Comparison of ENCODE assay signal across 19 cellular contexts in the genomic region with DNA sequence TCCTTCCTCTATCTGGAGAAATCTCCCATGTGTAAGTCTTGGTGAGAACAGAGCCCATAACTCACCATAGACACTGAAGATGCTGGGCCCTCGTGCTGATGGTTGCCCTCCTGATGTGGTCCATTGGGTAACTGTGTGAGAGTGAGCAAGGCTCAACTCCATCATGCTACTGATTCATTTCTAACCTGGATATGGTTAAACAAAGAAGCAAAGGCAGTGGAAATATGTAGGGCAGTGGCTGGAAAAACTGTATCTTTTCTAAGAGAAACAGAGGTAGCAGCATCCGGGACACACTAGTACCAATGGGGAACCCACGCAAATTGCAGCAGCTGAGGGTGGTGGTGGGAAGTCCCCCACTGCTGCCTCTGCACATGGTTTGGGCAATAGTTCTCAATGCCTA.
DNase-seq lines count a peak whose midpoint lies in the region; ATAC-seq lines count a peak whose summit lies in the region.
"Had no signal": no experiment of that assay in that cellular context is flagged by ENCODE, and none has a peak within 500 bp of the region (broad histone marks: within the 10 kb centered on the region; RNA-seq: fewer than 3 reads in every experiment).

No MANE protein-coding gene starts in this region.

- H3K4me3 Mint-ChIP-seq in activated T-helper 2 cell treated with anti-CD3 and anti-CD28 coated beads, Interferon-gamma antibody, Interleukin-2, Interleukin-4, amounts not matched to agents 10 μg/mL and 5 μg/mL and 100 μg/mL, durations not matched to agents 14 hours and 24 hours and 36 hours (ENCODE audit: low read depth), result no peak overlapping the region
- H3K4me3 Mint-ChIP-seq in stimulated activated naive CD8-positive, alpha-beta T cell treated with anti-CD3 and anti-CD28 coated beads, Interleukin-15, Interleukin-2, amounts not matched to agents 100 ng/mL and 50 ng/mL, for 24 hours, result no peak overlapping the region
- H3K4me3 Mint-ChIP-seq: CD4-positive, alpha-beta T cell; HFFc6 had no signal

- H3K36me3 Mint-ChIP-seq in activated naive CD4-positive, alpha-beta T cell treated with anti-CD3 and anti-CD28 coated beads, Interleukin-2, amount 50 U/mL, for 72 hours, result peaks cover 0 to 8% of the 10 kb centered on the region in 2 donors
- H3K36me3 Mint-ChIP-seq in activated T-helper 2 cell treated with anti-CD3 and anti-CD28 coated beads, Interferon-gamma antibody, Interleukin-2, Interleukin-4, amounts not matched to agents 10 μg/mL and 5 μg/mL and 100 μg/mL, durations not matched to agents 14 hours and 24 hours and 36 hours (ENCODE audit: low read depth), result no peaks in the 10 kb centered on the region
- no peaks in the 10 kb centered on the region for H3K36me3 Mint-ChIP-seq in stimulated activated naive CD8-positive, alpha-beta T cell treated with anti-CD3 and anti-CD28 coated beads, Interleukin-15, Interleukin-2, amounts not matched to agents 100 ng/mL and 50 ng/mL, for 24 hours (ENCODE audit: low read depth)

- no peaks in the 10 kb centered on the region for H3K9me3 Mint-ChIP-seq in activated naive CD4-positive, alpha-beta T cell treated with anti-CD3 and anti-CD28 coated beads, Interleukin-2, amount 50 U/mL, for 72 hours
- H3K9me3 Mint-ChIP-seq in activated T-helper 2 cell treated with anti-CD3 and anti-CD28 coated beads, Interferon-gamma antibody, Interleukin-2, Interleukin-4, amounts not matched to agents 10 μg/mL and 5 μg/mL and 100 μg/mL, durations not matched to agents 14 hours and 24 hours and 36 hours, result no peaks in the 10 kb centered on the region
- peaks cover 7% of the 10 kb centered on the region for H3K9me3 Mint-ChIP-seq in stimulated activated naive CD8-positive, alpha-beta T cell treated with anti-CD3 and anti-CD28 coated beads, Interleukin-15, Interleukin-2, amounts not matched to agents 100 ng/mL and 50 ng/mL, for 24 hours
- H3K9me3 Mint-ChIP-seq: CD4-positive, alpha-beta T cell; HFFc6 had no signal

- DNase-seq in activated naive CD4-positive, alpha-beta T cell treated with anti-CD3 and anti-CD28 coated beads, Interleukin-2, amount 50 U/mL, for 72 hours (ENCODE audit: low spot score in 2 of 2), result peak in 1 of 2 donors; percentile 16
- no peak for DNase-seq in activated naive CD4-positive, alpha-beta T cell treated with anti-CD3 and anti-CD28 coated beads, Interleukin-2, amount 50 U/mL, for 16 hours
- DNase-seq in activated T-helper 2 cell treated with anti-CD3 and anti-CD28 coated beads, Interferon-gamma antibody, Interleukin-2, Interleukin-4, amounts not matched to agents 10 μg/mL and 5 μg/mL and 100 μg/mL, durations not matched to agents 14 hours and 24 hours and 36 hours (ENCODE audit: low spot score), result no peak
- DNase-seq in stimulated activated CD4-positive, alpha-beta T cell treated with anti-CD3 and anti-CD28 coated beads, Interleukin-2, amount 100 ng/mL, for 48 hours, result peak; percentile 25 to 37
- no peak for DNase-seq in DMS53 (lab: John Stamatoyannopoulos, UW)
- DNase-seq in hepatic stellate cell (ENCODE audit: low spot score), result no peak
- DNase-seq in HuH-7 (ENCODE audit: low spot score), result no peak
- DNase-seq: activated CD4-positive, CD25-positive, alpha-beta regulatory T cell; CD4-positive, alpha-beta T cell; DMS153; foreskin fibroblast; GF-D8; HFFc6; hippocampal formation; IMR-90; NCI-H1417 treated with DMSO at 0.1 percent for 48 hours; NCI-H524; upper lobe of left lung had no signal

- H3K4me1 Mint-ChIP-seq in activated T-helper 2 cell treated with anti-CD3 and anti-CD28 coated beads, Interferon-gamma antibody, Interleukin-2, Interleukin-4, amounts not matched to agents 10 μg/mL and 5 μg/mL and 100 μg/mL, durations not matched to agents 14 hours and 24 hours and 36 hours (ENCODE audit: low read depth), result peaks cover 18% of the 10 kb centered on the region
- H3K4me1 Mint-ChIP-seq in stimulated activated naive CD8-positive, alpha-beta T cell treated with anti-CD3 and anti-CD28 coated beads, Interleukin-15, Interleukin-2, amounts not matched to agents 100 ng/mL and 50 ng/mL, for 24 hours (ENCODE audit: low read depth), result peaks cover 27% of the 10 kb centered on the region

- no peak overlapping the region for H3K27ac Mint-ChIP-seq in activated naive CD4-positive, alpha-beta T cell treated with anti-CD3 and anti-CD28 coated beads, Interleukin-2, amount 50 U/mL, for 72 hours
- peak overlapping the region; percentile 46 for H3K27ac Mint-ChIP-seq in activated T-helper 2 cell treated with anti-CD3 and anti-CD28 coated beads, Interferon-gamma antibody, Interleukin-2, Interleukin-4, amounts not matched to agents 10 μg/mL and 5 μg/mL and 100 μg/mL, durations not matched to agents 14 hours and 24 hours and 36 hours
- H3K27ac Mint-ChIP-seq in stimulated activated naive CD8-positive, alpha-beta T cell treated with anti-CD3 and anti-CD28 coated beads, Interleukin-15, Interleukin-2, amounts not matched to agents 100 ng/mL and 50 ng/mL, for 24 hours, result peak overlapping the region; percentile 75
- H3K27ac Mint-ChIP-seq: CD4-positive, alpha-beta T cell; HFFc6 had no signal

- intact Hi-C loops in activated T-helper 2 cell treated with anti-CD3 and anti-CD28 coated beads, Interferon-gamma antibody, Interleukin-2, Interleukin-4, amounts not matched to agents 10 μg/mL and 5 μg/mL and 100 μg/mL, durations not matched to agents 14 hours and 24 hours and 36 hours (cut with micrococcal nuclease), result loop anchor here (2.0 to 10.0 kb wide), 2 partner anchors 60 to 78 kb away; no protein-coding TSS in a partner anchor

- ATAC-seq in activated naive CD4-positive, alpha-beta T cell treated with anti-CD3 and anti-CD28 coated beads, Interleukin-2, amount 50 U/mL, for 72 hours, result peak; percentile 94

- no peaks in the 10 kb centered on the region for H3K27me3 Mint-ChIP-seq in activated T-helper 2 cell treated with anti-CD3 and anti-CD28 coated beads, Interferon-gamma antibody, Interleukin-2, Interleukin-4, amounts not matched to agents 10 μg/mL and 5 μg/mL and 100 μg/mL, durations not matched to agents 14 hours and 24 hours and 36 hours (ENCODE audit: low read depth)
- H3K27me3 Mint-ChIP-seq in stimulated activated naive CD8-positive, alpha-beta T cell treated with anti-CD3 and anti-CD28 coated beads, Interleukin-15, Interleukin-2, amounts not matched to agents 100 ng/mL and 50 ng/mL, for 24 hours, result peaks cover 12% of the 10 kb centered on the region
- H3K27me3 Mint-ChIP-seq: CD4-positive, alpha-beta T cell had no signal

Comparison
In these comparisons a context has a peak if more than half of its experiments do, and no peak if none do; other contexts are left out.
1. DNase-seq: peak in stimulated activated CD4-positive, alpha-beta T cell treated with anti-CD3 and anti-CD28 coated beads, Interleukin-2, amount 100 ng/mL, for 48 hours (2 of 2); none in activated naive CD4-positive, alpha-beta T cell treated with anti-CD3 and anti-CD28 coated beads, Interleukin-2, amount 50 U/mL, for 16 hours (single experiment), activated T-helper 2 cell treated with anti-CD3 and anti-CD28 coated beads, Interferon-gamma antibody, Interleukin-2, Interleukin-4, amounts not matched to agents 10 μg/mL and 5 μg/mL and 100 μg/mL, durations not matched to agents 14 hours and 24 hours and 36 hours (single experiment), DMS53 (single experiment), hepatic stellate cell (single experiment) and HuH-7 (single experiment).
2. H3K27ac Mint-ChIP-seq: peak in activated T-helper 2 cell treated with anti-CD3 and anti-CD28 coated beads, Interferon-gamma antibody, Interleukin-2, Interleukin-4, amounts not matched to agents 10 μg/mL and 5 μg/mL and 100 μg/mL, durations not matched to agents 14 hours and 24 hours and 36 hours (single experiment) and stimulated activated naive CD8-positive, alpha-beta T cell treated with anti-CD3 and anti-CD28 coated beads, Interleukin-15, Interleukin-2, amounts not matched to agents 100 ng/mL and 50 ng/mL, for 24 hours (single experiment); none in activated naive CD4-positive, alpha-beta T cell treated with anti-CD3 and anti-CD28 coated beads, Interleukin-2, amount 50 U/mL, for 72 hours (0 of 2).